In the genomic region with DNA sequence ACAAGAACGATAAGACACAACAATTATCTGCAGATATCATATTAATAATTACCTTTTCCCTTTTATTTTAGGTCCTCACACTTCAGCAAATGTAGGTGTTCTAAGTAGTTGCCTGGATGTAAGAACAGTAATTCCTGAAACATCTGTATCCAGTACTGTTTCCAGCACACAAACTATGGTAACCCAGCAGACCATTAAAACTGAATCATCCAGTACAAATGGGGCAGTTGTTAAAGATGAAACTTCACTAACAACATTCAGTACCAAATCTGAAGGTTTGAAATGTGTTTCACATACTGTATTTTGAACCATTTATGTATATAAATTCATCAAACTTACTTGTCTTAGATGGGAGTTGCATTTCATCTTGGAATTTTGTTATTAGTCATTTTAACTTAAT, we compare ENCODE assay signal across 29 cellular contexts.
"Had no signal": no experiment of that assay in that cellular context is flagged by ENCODE, and none has a peak within 500 bp of the region (broad histone marks: within the 10 kb centered on the region; RNA-seq: fewer than 3 reads in every experiment).

No MANE protein-coding gene starts in this region.

- H3K4me3 Mint-ChIP-seq: endodermal cell; naive thymus-derived CD4-positive, alpha-beta T cell; nephron; neural progenitor cell; stimulated activated memory B cell treated with anti-CD40 and anti-IgM and Interleukin-4, amounts not matched to agents 10 μg/mL and 1 μg/mL and 100 μg/mL, for 72 hours had no signal

- FAIRE-seq: urothelium cell line had no signal

- H3K4me1 Mint-ChIP-seq: nephron; stimulated activated memory B cell treated with anti-CD40 and anti-IgM and Interleukin-4, amounts not matched to agents 10 μg/mL and 1 μg/mL and 100 μg/mL, for 72 hours had no signal

- H2AFZ ChIP-seq: neural progenitor cell had no signal

- H3K9me3 ChIP-seq: gastroesophageal sphincter, heart right ventricle, left lung, prostate gland, right atrium auricular region, testis, tibial artery, upper lobe of left lung had no signal

- DNase-seq: dorsolateral prefrontal cortex; effector CD4-positive, alpha-beta T cell; endodermal cell; foreskin keratinocyte; heart right ventricle; hippocampal formation; left cardiac atrium; left lung; mammary epithelial cell; mesendoderm; midbrain; naive thymus-derived CD4-positive, alpha-beta T cell; stimulated activated CD4-positive, alpha-beta T cell treated with anti-CD3 and anti-CD28 coated beads, Interleukin-2, amount 100 ng/mL, for 24 hours; stimulated activated CD4-positive, alpha-beta T cell treated with anti-CD3 and anti-CD28 coated beads, Interleukin-4, amount 100 ng/mL, for 24 hours; stimulated activated naive CD8-positive, alpha-beta T cell treated with anti-CD3 and anti-CD28 coated beads, Interleukin-15, Interleukin-2, amounts not matched to agents 100 U/mL and 50 U/mL, for 24 hours; substantia nigra; testis; tibial artery; upper lobe of left lung had no signal

- H3K4me3 ChIP-seq: dorsolateral prefrontal cortex, gastroesophageal sphincter, heart right ventricle, left lung, neural progenitor cell, prostate gland, right atrium auricular region, testis, tibial artery, upper lobe of left lung had no signal

- H3K27me3 ChIP-seq: dorsolateral prefrontal cortex, foreskin keratinocyte, gastroesophageal sphincter, heart right ventricle, left lung, neural progenitor cell, right atrium auricular region, testis, tibial artery, upper lobe of left lung had no signal

- H3K27me3 Mint-ChIP-seq: naive thymus-derived CD4-positive, alpha-beta T cell; stimulated activated memory B cell treated with anti-CD40 and anti-IgM and Interleukin-4, amounts not matched to agents 10 μg/mL and 1 μg/mL and 100 μg/mL, for 72 hours had no signal

- H3K27ac ChIP-seq: epithelial cell of prostate, foreskin keratinocyte, gastroesophageal sphincter, heart right ventricle, left lung, neural progenitor cell, prostate gland, right atrium auricular region, testis, tibial artery, upper lobe of left lung had no signal

- H3K9me3 Mint-ChIP-seq: nephron; neural progenitor cell; stimulated activated memory B cell treated with anti-CD40 and anti-IgM and Interleukin-4, amounts not matched to agents 10 μg/mL and 1 μg/mL and 100 μg/mL, for 72 hours had no signal

- ATAC-seq: esophagus mucosa; foreskin keratinocyte; gastroesophageal sphincter; heart right ventricle; left cardiac atrium; left lung; naive thymus-derived CD4-positive, alpha-beta T cell; sciatic nerve; stimulated activated memory B cell treated with anti-CD40 and anti-IgM and Interleukin-4, amounts not matched to agents 10 μg/mL and 1 μg/mL and 100 μg/mL, for 72 hours; stimulated activated naive CD8-positive, alpha-beta T cell treated with anti-CD3 and anti-CD28 coated beads, Interleukin-15, Interleukin-2, amounts not matched to agents 100 U/mL and 50 U/mL, for 24 hours had no signal

- H3K4me1 ChIP-seq: foreskin keratinocyte, gastroesophageal sphincter, heart right ventricle, left lung, prostate gland, right atrium auricular region, testis, tibial artery, upper lobe of left lung had no signal

- H3K27ac Mint-ChIP-seq: endodermal cell; naive thymus-derived CD4-positive, alpha-beta T cell; nephron; neural progenitor cell; stimulated activated memory B cell treated with anti-CD40 and anti-IgM and Interleukin-4, amounts not matched to agents 10 μg/mL and 1 μg/mL and 100 μg/mL, for 72 hours had no signal

- H3K36me3 ChIP-seq: neural progenitor cell, prostate gland had no signal
